Comparison of ENCODE assay signal across 1 cellular context in genomic region chr19:16429066-16429758, GRCh38.
TF ChIP-seq lines count a peak whose summit lies in the region.

No MANE protein-coding gene starts in this region.

TF ChIP-seq in K562, 482 proteins besides CTCF, POLR2A, EP300 and RAD21 (continued from another document):
- TF ChIP-seq TRIM25 (IDR thresholded peaks at IDR 0.05; ENCODE audit: borderline replicate concordance) (no peak), ZNF23 (CRISPR knock-in tag; IDR thresholded peaks at IDR 0.05) (no peak), VEZF1 (CRISPR knock-in tag; IDR thresholded peaks at IDR 0.05) (no peak), WHSC1 (IDR thresholded peaks at IDR 0.05; ENCODE audit: low read length) (no peak)
